6 cellular contexts compared by ENCODE assay signal in genomic region chr1:23802809-23803342, GRCh38. TPM values are rescaled to one million over a fixed set of nuclear protein-coding genes. Genes with fewer than 3 reads are reported as not detected.
A peak's percentile ranks its signal among the peaks of the same experiment; 100 is the strongest.
DNase-seq lines count a peak whose midpoint lies in the region; ATAC-seq, FAIRE-seq and TF ChIP-seq lines count a peak whose summit lies in the region.
"Not testable (repeated sequence)": the region's sequence is repeated elsewhere in the genome, so short reads cannot be mapped to it uniquely, and the experiment has no call there.

No MANE protein-coding gene starts in this region.

- WGBS in HepG2 (ENCODE audit: low lambda C conversion rate): 79% methylated on average over 7 of the region's 7 CpGs

- in situ Hi-C loops in HepG2 (cut with HindIII; ENCODE audit: extremely low pct_ligation_motif_present, low pct_unique_long_range_greater_than_20kb): not testable (repeated sequence)

- intact Hi-C loops in HepG2 (cut with micrococcal nuclease; ENCODE audit: unreplicated experiment): loop anchor here (5.0 kb wide), 1 partner anchor 64 kb away; the partner anchor contains the start of gene FUCA1

- not testable (repeated sequence) for TF ChIP-seq CTCF in HepG2 (CRISPR knock-in tag; IDR thresholded peaks at IDR 0.05); nephron (IDR thresholded peaks at IDR 0.05; ENCODE audit: unreplicated experiment in 3 of 3)

- POLR2A ChIA-PET in CD8-positive, alpha-beta memory T cell (lab: Charles Lee): interaction anchor here (0.5 to 2.9 kb wide), 4 partner anchors 22 to 318 kb away, joined by 3 to 20 read pairs (median 3); partner anchors contain the start of gene HMGCL
- POLR2A ChIA-PET in HepG2 (lab: Yijun Ruan, JAX): interaction anchor here (2.0 to 10.9 kb wide), 6 partner anchors 8 to 114 kb away, joined by 4 to 154 read pairs (median 41); partner anchors contain the start of genes FUCA1, HMGCL, LYPLA2 and PITHD1

- not testable (repeated sequence) for H3K4me2 ChIP-seq in HepG2 (ENCODE audit: low read depth, low read length)

- H3K4me1 Mint-ChIP-seq in CD8-positive, alpha-beta memory T cell: peaks cover 14 to 24% (median 19%) of the 10 kb centered on the region in 3 donors
- peaks cover 16% of the 10 kb centered on the region for H3K4me1 Mint-ChIP-seq in T-helper 2 cell treated with Interferon-gamma antibody and Interleukin-4, amounts not matched to agents 5 μg/mL and 100 μg/mL, for 36 hours (ENCODE audit: low read depth)
- peaks cover 30% of the 10 kb centered on the region for H3K4me1 Mint-ChIP-seq in activated naive CD4-positive, alpha-beta T cell treated with anti-CD3 and anti-CD28 coated beads, Interleukin-2, amount 10 ng/mL, durations not matched to agents 7 days and 5 days
- H3K4me1 Mint-ChIP-seq in nephron: not testable (repeated sequence)
- peaks cover 18% of the 10 kb centered on the region for H3K4me1 Mint-ChIP-seq in stimulated activated effector memory CD8-positive, alpha-beta T cell treated with anti-CD3 and anti-CD28 coated beads, Interleukin-12 subunit alpha, Interleukin-12 subunit beta, amount 100 ng/mL, for 72 hours

- H3K36me3 Mint-ChIP-seq in CD8-positive, alpha-beta memory T cell: peaks cover 0 to 38% (median 9%) of the 10 kb centered on the region in 3 donors
- H3K36me3 Mint-ChIP-seq in T-helper 2 cell treated with Interferon-gamma antibody and Interleukin-4, amounts not matched to agents 5 μg/mL and 100 μg/mL, for 36 hours (ENCODE audit: low read depth): not testable (repeated sequence)
- H3K36me3 Mint-ChIP-seq in activated naive CD4-positive, alpha-beta T cell treated with anti-CD3 and anti-CD28 coated beads, Interleukin-2, amount 10 ng/mL, durations not matched to agents 7 days and 5 days: peaks cover 28% of the 10 kb centered on the region
- H3K36me3 Mint-ChIP-seq in nephron (ENCODE audit: low read depth): peaks cover 38% of the 10 kb centered on the region
- peaks cover 33% of the 10 kb centered on the region for H3K36me3 Mint-ChIP-seq in stimulated activated effector memory CD8-positive, alpha-beta T cell treated with anti-CD3 and anti-CD28 coated beads, Interleukin-12 subunit alpha, Interleukin-12 subunit beta, amount 100 ng/mL, for 72 hours

- peaks cover 20% of the 10 kb centered on the region for H3K4me1 ChIP-seq in CD8-positive, alpha-beta memory T cell (ENCODE audit: insufficient read depth, low read length)
- H3K4me1 ChIP-seq in HepG2 (ENCODE audit: insufficient read depth, low read length): peaks cover 77% of the 10 kb centered on the region

- H3K27ac ChIP-seq in CD8-positive, alpha-beta memory T cell (ENCODE audit: low read depth, low read length): not testable (repeated sequence)
- peak overlapping the region; percentile 95 for H3K27ac ChIP-seq in HepG2 (ENCODE audit: extremely low read length, insufficient read depth, low read length)

- not testable (repeated sequence) for TF ChIP-seq POLR2A in HepG2 (IDR thresholded peaks at IDR 0.05; ENCODE audit: insufficient read depth in 1 of 2, low read depth in 2 of 2, low read length in 2 of 2)

- H3K4me3 ChIP-seq in CD8-positive, alpha-beta memory T cell (ENCODE audit: low read length); HepG2 (replicated peaks in 1 of 3; ENCODE audit: insufficient read depth in 1 of 3, low read depth in 2 of 3, low read length in 3 of 3): not testable (repeated sequence)

- not testable (repeated sequence) for DNase-seq in CD8-positive, alpha-beta memory T cell; T-helper 2 cell treated with Interferon-gamma antibody and Interleukin-4, amounts not matched to agents 5 μg/mL and 100 μg/mL, for 36 hours (ENCODE audit: low spot score); activated naive CD4-positive, alpha-beta T cell treated with anti-CD3 and anti-CD28 coated beads, Interleukin-2, amount 10 ng/mL, durations not matched to agents 7 days and 5 days; HepG2 (ENCODE audit: low spot score); stimulated activated effector memory CD8-positive, alpha-beta T cell treated with anti-CD3 and anti-CD28 coated beads, Interleukin-12 subunit alpha, Interleukin-12 subunit beta, amount 100 ng/mL, for 72 hours (ENCODE audit: low spot score in 2 of 2)

- TF ChIP-seq EP300 in HepG2 (IDR thresholded peaks at IDR 0.05; ENCODE audit: low read depth in 2 of 2, low read length in 2 of 2); HepG2 (CRISPR knock-in tag; IDR thresholded peaks at IDR 0.05; ENCODE audit: borderline replicate concordance): not testable (repeated sequence)

- H3K9ac ChIP-seq in HepG2 (ENCODE audit: insufficient read depth, low read depth, low read length): peak overlapping the region; percentile 10; the same call in 1 of the 2 replicates

- TF ChIP-seq RAD21 in HepG2 (CRISPR knock-in tag; IDR thresholded peaks at IDR 0.05): not testable (repeated sequence)

- H3K4me3 Mint-ChIP-seq in CD8-positive, alpha-beta memory T cell: peak overlapping the region in 3 of 7 donors; percentile 33 to 96 (median 44)
- not testable (repeated sequence) for H3K4me3 Mint-ChIP-seq in T-helper 2 cell treated with Interferon-gamma antibody and Interleukin-4, amounts not matched to agents 5 μg/mL and 100 μg/mL, for 36 hours; stimulated activated effector memory CD8-positive, alpha-beta T cell treated with anti-CD3 and anti-CD28 coated beads, Interleukin-12 subunit alpha, Interleukin-12 subunit beta, amount 100 ng/mL, for 72 hours
- H3K4me3 Mint-ChIP-seq in activated naive CD4-positive, alpha-beta T cell treated with anti-CD3 and anti-CD28 coated beads, Interleukin-2, amount 10 ng/mL, durations not matched to agents 7 days and 5 days: peak overlapping the region; percentile 32
- H3K4me3 Mint-ChIP-seq in nephron: peak overlapping the region; percentile 44 to 92 (median 74)

- not testable (repeated sequence) for FAIRE-seq in HepG2 (lab: Jason Lieb, UNC)

- not testable (repeated sequence) for H3K9me3 Mint-ChIP-seq in CD8-positive, alpha-beta memory T cell; T-helper 2 cell treated with Interferon-gamma antibody and Interleukin-4, amounts not matched to agents 5 μg/mL and 100 μg/mL, for 36 hours; activated naive CD4-positive, alpha-beta T cell treated with anti-CD3 and anti-CD28 coated beads, Interleukin-2, amount 10 ng/mL, durations not matched to agents 7 days and 5 days; nephron; stimulated activated effector memory CD8-positive, alpha-beta T cell treated with anti-CD3 and anti-CD28 coated beads, Interleukin-12 subunit alpha, Interleukin-12 subunit beta, amount 100 ng/mL, for 72 hours

- H2AFZ ChIP-seq in HepG2 (ENCODE audit: low read length): not testable (repeated sequence)

- not testable (repeated sequence) for H3K79me2 ChIP-seq in HepG2 (ENCODE audit: insufficient read depth, low read length)

- CTCF ChIA-PET in CD8-positive, alpha-beta memory T cell (lab: Charles Lee): interaction anchor here (1.4 to 1.5 kb wide), 2 partner anchors 9 to 10 kb away, joined by 4 to 6 read pairs; no protein-coding TSS in a partner anchor
- CTCF ChIA-PET in activated naive CD4-positive, alpha-beta T cell treated with anti-CD3 and anti-CD28 coated beads, Interleukin-2, amount 10 ng/mL, durations not matched to agents 7 days and 5 days (lab: Charles Lee): interaction anchor here (1.1 to 2.1 kb wide), 3 partner anchors 8 to 114 kb away, joined by 3 to 8 read pairs (median 4); no protein-coding TSS in a partner anchor
- CTCF ChIA-PET in HepG2 (lab: Yijun Ruan, JAX; ENCODE audit: low intra/inter-chr PET ratio, low total read pairs): not testable (repeated sequence)

- not testable (repeated sequence) for BruUV-seq in HepG2 (replicated peaks; lab: Mats Ljungman, UMichigan)

- H3K27me3 ChIP-seq in CD8-positive, alpha-beta memory T cell (ENCODE audit: insufficient read depth, low read length, poor library complexity, severe bottlenecking); HepG2 (ENCODE audit: control insufficient read depth in 1 of 2, insufficient read depth in 2 of 2, low read length in 2 of 2): not testable (repeated sequence)

- not testable (repeated sequence) for H3K9me3 ChIP-seq in CD8-positive, alpha-beta memory T cell (ENCODE audit: low read length); HepG2 (ENCODE audit: low read length)

- not testable (repeated sequence) for H3K27me3 Mint-ChIP-seq in CD8-positive, alpha-beta memory T cell; T-helper 2 cell treated with Interferon-gamma antibody and Interleukin-4, amounts not matched to agents 5 μg/mL and 100 μg/mL, for 36 hours (ENCODE audit: low read depth); activated naive CD4-positive, alpha-beta T cell treated with anti-CD3 and anti-CD28 coated beads, Interleukin-2, amount 10 ng/mL, durations not matched to agents 7 days and 5 days; nephron (ENCODE audit: low read depth)

- ATAC-seq in HepG2; stimulated activated effector memory CD8-positive, alpha-beta T cell treated with anti-CD3 and anti-CD28 coated beads, Interleukin-12 subunit alpha, Interleukin-12 subunit beta, amount 100 ng/mL, for 72 hours: not testable (repeated sequence)

- peak overlapping the region in 7 of 8 donors; percentile 17 to 90 (median 77) for H3K27ac Mint-ChIP-seq in CD8-positive, alpha-beta memory T cell
- peak overlapping the region; percentile 28 for H3K27ac Mint-ChIP-seq in T-helper 2 cell treated with Interferon-gamma antibody and Interleukin-4, amounts not matched to agents 5 μg/mL and 100 μg/mL, for 36 hours
- peak overlapping the region; percentile 58 for H3K27ac Mint-ChIP-seq in activated naive CD4-positive, alpha-beta T cell treated with anti-CD3 and anti-CD28 coated beads, Interleukin-2, amount 10 ng/mL, durations not matched to agents 7 days and 5 days
- H3K27ac Mint-ChIP-seq in nephron: not testable (repeated sequence)
- H3K27ac Mint-ChIP-seq in stimulated activated effector memory CD8-positive, alpha-beta T cell treated with anti-CD3 and anti-CD28 coated beads, Interleukin-12 subunit alpha, Interleukin-12 subunit beta, amount 100 ng/mL, for 72 hours: peak overlapping the region; percentile 55

- H3K36me3 ChIP-seq in CD8-positive, alpha-beta memory T cell (ENCODE audit: insufficient read depth, low read length): not testable (repeated sequence)
- H3K36me3 ChIP-seq in HepG2 (replicated peaks in 1 of 2; ENCODE audit: control insufficient read depth in 1 of 2, insufficient read depth in 2 of 2, low read length in 2 of 2): peaks cover under 1 to 11% of the 10 kb centered on the region in 2 experiments; a peak in 4 of 5 replicates

- not testable (repeated sequence) for H4K20me1 ChIP-seq in HepG2 (ENCODE audit: insufficient read depth, low read length)

RNA-seq across cellular contexts. Expression of gene GALE, which starts 2.3 kb away (rescaled TPM):
- 10 to 100 TPM; 50.5 to 55.3 TPM for total RNA-seq in CD8-positive, alpha-beta memory T cell
- 17.2 TPM for polyA plus RNA-seq in CD8-positive, alpha-beta memory T cell
- total RNA-seq in HepG2 (2016; rRNA removed; fragmentation: Illumina TruSeq; extraction: Trizol): 85.2 and 86.6 TPM in 2 replicates
- 19.0 and 24.8 TPM in 2 replicates for total RNA-seq in HepG2 (2016; cell fraction: cytosol; rRNA removed; fragmentation: Illumina TruSeq; extraction: Trizol; ENCODE audit: low read depth)
- 88.8 and 91.0 TPM in 2 replicates for total RNA-seq in HepG2 (2016; cell fraction: insoluble cytoplasmic fraction; rRNA removed; fragmentation: Illumina TruSeq; extraction: Trizol)
- 28.1 and 32.1 TPM in 2 replicates for total RNA-seq in HepG2 (2016; cell fraction: membrane; rRNA removed; fragmentation: Illumina TruSeq; extraction: Trizol)
- total RNA-seq in HepG2 (2016; cell fraction: nucleus; rRNA removed; fragmentation: Illumina TruSeq; extraction: Trizol): 43.6 and 54.4 TPM in 2 replicates
- polyA plus RNA-seq in HepG2 (2011; rRNA removed): 88.4 and 99.0 TPM in 2 replicates
- polyA plus RNA-seq in HepG2 (2011; cell fraction: cytosol; rRNA removed): 95.8 and 105 TPM in 2 replicates
- 168 and 180 TPM in 2 replicates for polyA plus RNA-seq in HepG2 (2011; cell fraction: nucleus; rRNA removed)
- 46.4 and 46.8 TPM in 2 replicates for polyA plus RNA-seq in HepG2 (2012)
- 12.7 and 14.4 TPM in 2 replicates for polyA plus RNA-seq in HepG2 (2016; cell fraction: cytosol; fragmentation: Illumina TruSeq; extraction: Trizol; ENCODE audit: low read depth)
- 75.6 and 81.5 TPM in 2 replicates for polyA plus RNA-seq in HepG2 (2016; cell fraction: insoluble cytoplasmic fraction; fragmentation: Illumina TruSeq; extraction: Trizol; ENCODE audit: low read depth)
- 19.5 and 21.9 TPM in 2 replicates for polyA plus RNA-seq in HepG2 (2016; cell fraction: membrane; fragmentation: Illumina TruSeq; extraction: Trizol; ENCODE audit: low read depth)
- 96.1 and 107 TPM in 2 replicates for polyA plus RNA-seq in HepG2 (2016; cell fraction: nucleus; fragmentation: Illumina TruSeq; extraction: Trizol; ENCODE audit: insufficient read depth, low read depth)
- polyA minus RNA-seq in HepG2 (2011; rRNA and poly(A)+ RNA removed; ENCODE audit: low replicate concordance): 60.0 and 64.5 TPM in 2 replicates
- polyA minus RNA-seq in HepG2 (2011; cell fraction: cytosol; rRNA and poly(A)+ RNA removed): 19.9 and 28.0 TPM in 2 replicates
- polyA minus RNA-seq in HepG2 (2011; cell fraction: nucleus; rRNA and poly(A)+ RNA removed): 31.8 and 36.4 TPM in 2 replicates

RNA-seq across cellular contexts. Expression of gene LYPLA2, which starts 11.9 kb away (rescaled TPM):
- 100 to 1,000 TPM in 1 of 2 experiments, 10 to 100 TPM in 1; 99.9 to 100 TPM for total RNA-seq in CD8-positive, alpha-beta memory T cell
- polyA plus RNA-seq in CD8-positive, alpha-beta memory T cell: 109 TPM
- total RNA-seq in HepG2 (2016; rRNA removed; fragmentation: Illumina TruSeq; extraction: Trizol): 73.2 and 90.3 TPM in 2 replicates
- 20.4 and 23.5 TPM in 2 replicates for total RNA-seq in HepG2 (2016; cell fraction: cytosol; rRNA removed; fragmentation: Illumina TruSeq; extraction: Trizol; ENCODE audit: low read depth)
- total RNA-seq in HepG2 (2016; cell fraction: insoluble cytoplasmic fraction; rRNA removed; fragmentation: Illumina TruSeq; extraction: Trizol): 74.2 and 88.0 TPM in 2 replicates
- total RNA-seq in HepG2 (2016; cell fraction: membrane; rRNA removed; fragmentation: Illumina TruSeq; extraction: Trizol): 42.0 and 50.1 TPM in 2 replicates
- 32.9 and 38.9 TPM in 2 replicates for total RNA-seq in HepG2 (2016; cell fraction: nucleus; rRNA removed; fragmentation: Illumina TruSeq; extraction: Trizol)
- polyA plus RNA-seq in HepG2 (2011; rRNA removed): 72.1 and 96.1 TPM in 2 replicates
- 70.6 and 104 TPM in 2 replicates for polyA plus RNA-seq in HepG2 (2011; cell fraction: cytosol; rRNA removed)
- polyA plus RNA-seq in HepG2 (2011; cell fraction: nucleus; rRNA removed): 134 and 140 TPM in 2 replicates
- 47.7 and 58.7 TPM in 2 replicates for polyA plus RNA-seq in HepG2 (2012)
- 28.9 and 30.0 TPM in 2 replicates for polyA plus RNA-seq in HepG2 (2016; cell fraction: cytosol; fragmentation: Illumina TruSeq; extraction: Trizol; ENCODE audit: low read depth)
- 113 and 115 TPM in 2 replicates for polyA plus RNA-seq in HepG2 (2016; cell fraction: insoluble cytoplasmic fraction; fragmentation: Illumina TruSeq; extraction: Trizol; ENCODE audit: low read depth)
- 43.7 and 45.0 TPM in 2 replicates for polyA plus RNA-seq in HepG2 (2016; cell fraction: membrane; fragmentation: Illumina TruSeq; extraction: Trizol; ENCODE audit: low read depth)
- 67.4 and 74.9 TPM in 2 replicates for polyA plus RNA-seq in HepG2 (2016; cell fraction: nucleus; fragmentation: Illumina TruSeq; extraction: Trizol; ENCODE audit: insufficient read depth, low read depth)
- 58.0 and 75.1 TPM in 2 replicates for polyA minus RNA-seq in HepG2 (2011; rRNA and poly(A)+ RNA removed; ENCODE audit: low replicate concordance)
- polyA minus RNA-seq in HepG2 (2011; cell fraction: cytosol; rRNA and poly(A)+ RNA removed): 39.7 and 48.1 TPM in 2 replicates
- 17.4 and 26.0 TPM in 2 replicates for polyA minus RNA-seq in HepG2 (2011; cell fraction: nucleus; rRNA and poly(A)+ RNA removed)

RNA-seq across cellular contexts. Expression of gene HMGCL, which starts 22.4 kb away (rescaled TPM):
- 10 to 100 TPM; 24.7 to 25.3 TPM for total RNA-seq in CD8-positive, alpha-beta memory T cell
- 28.0 TPM for polyA plus RNA-seq in CD8-positive, alpha-beta memory T cell
- 21.3 and 30.0 TPM in 2 replicates for total RNA-seq in HepG2 (2016; rRNA removed; fragmentation: Illumina TruSeq; extraction: Trizol)
- total RNA-seq in HepG2 (2016; cell fraction: cytosol; rRNA removed; fragmentation: Illumina TruSeq; extraction: Trizol; ENCODE audit: low read depth): 6.9 and 9.1 TPM in 2 replicates
- 23.5 and 29.4 TPM in 2 replicates for total RNA-seq in HepG2 (2016; cell fraction: insoluble cytoplasmic fraction; rRNA removed; fragmentation: Illumina TruSeq; extraction: Trizol)
- 8.9 and 9.2 TPM in 2 replicates for total RNA-seq in HepG2 (2016; cell fraction: membrane; rRNA removed; fragmentation: Illumina TruSeq; extraction: Trizol)
- total RNA-seq in HepG2 (2016; cell fraction: nucleus; rRNA removed; fragmentation: Illumina TruSeq; extraction: Trizol): 10.0 and 12.6 TPM in 2 replicates
- polyA plus RNA-seq in HepG2 (2011; rRNA removed): 41.4 and 48.7 TPM in 2 replicates
- 48.8 and 53.2 TPM in 2 replicates for polyA plus RNA-seq in HepG2 (2011; cell fraction: cytosol; rRNA removed)
- polyA plus RNA-seq in HepG2 (2011; cell fraction: nucleus; rRNA removed): 21.0 and 23.2 TPM in 2 replicates
- 38.1 and 41.7 TPM in 2 replicates for polyA plus RNA-seq in HepG2 (2012)
- 3.6 and 4.1 TPM in 2 replicates for polyA plus RNA-seq in HepG2 (2016; cell fraction: cytosol; fragmentation: Illumina TruSeq; extraction: Trizol; ENCODE audit: low read depth)
- polyA plus RNA-seq in HepG2 (2016; cell fraction: insoluble cytoplasmic fraction; fragmentation: Illumina TruSeq; extraction: Trizol; ENCODE audit: low read depth): 24.4 and 26.5 TPM in 2 replicates
- polyA plus RNA-seq in HepG2 (2016; cell fraction: membrane; fragmentation: Illumina TruSeq; extraction: Trizol; ENCODE audit: low read depth): 5.5 and 6.2 TPM in 2 replicates
- polyA plus RNA-seq in HepG2 (2016; cell fraction: nucleus; fragmentation: Illumina TruSeq; extraction: Trizol; ENCODE audit: insufficient read depth, low read depth): 15.9 and 18.0 TPM in 2 replicates
- polyA minus RNA-seq in HepG2 (2011; rRNA and poly(A)+ RNA removed; ENCODE audit: low replicate concordance): 10.6 and 40.6 TPM in 2 replicates
- polyA minus RNA-seq in HepG2 (2011; cell fraction: cytosol; rRNA and poly(A)+ RNA removed): 14.9 and 18.3 TPM in 2 replicates
- 16.9 and 25.7 TPM in 2 replicates for polyA minus RNA-seq in HepG2 (2011; cell fraction: nucleus; rRNA and poly(A)+ RNA removed)

RNA-seq across cellular contexts. Expression of gene PITHD1, which starts 24.7 kb away (rescaled TPM):
- total RNA-seq in CD8-positive, alpha-beta memory T cell: 100 to 1,000 TPM; 105 TPM
- 68.5 TPM for polyA plus RNA-seq in CD8-positive, alpha-beta memory T cell
- total RNA-seq in HepG2 (2016; rRNA removed; fragmentation: Illumina TruSeq; extraction: Trizol): 37.3 and 44.9 TPM in 2 replicates
- total RNA-seq in HepG2 (2016; cell fraction: cytosol; rRNA removed; fragmentation: Illumina TruSeq; extraction: Trizol; ENCODE audit: low read depth): 6.6 and 7.1 TPM in 2 replicates
- total RNA-seq in HepG2 (2016; cell fraction: insoluble cytoplasmic fraction; rRNA removed; fragmentation: Illumina TruSeq; extraction: Trizol): 39.7 and 44.6 TPM in 2 replicates
- 24.7 and 27.8 TPM in 2 replicates for total RNA-seq in HepG2 (2016; cell fraction: membrane; rRNA removed; fragmentation: Illumina TruSeq; extraction: Trizol)
- total RNA-seq in HepG2 (2016; cell fraction: nucleus; rRNA removed; fragmentation: Illumina TruSeq; extraction: Trizol): 21.3 and 22.5 TPM in 2 replicates
- polyA plus RNA-seq in HepG2 (2011; rRNA removed): 26.6 and 28.0 TPM in 2 replicates
- 17.4 and 25.5 TPM in 2 replicates for polyA plus RNA-seq in HepG2 (2011; cell fraction: cytosol; rRNA removed)
- 12.1 and 20.0 TPM in 2 replicates for polyA plus RNA-seq in HepG2 (2011; cell fraction: nucleus; rRNA removed)
- 25.1 and 29.3 TPM in 2 replicates for polyA plus RNA-seq in HepG2 (2012)
- 6.4 and 7.2 TPM in 2 replicates for polyA plus RNA-seq in HepG2 (2016; cell fraction: cytosol; fragmentation: Illumina TruSeq; extraction: Trizol; ENCODE audit: low read depth)
- 49.7 and 49.8 TPM in 2 replicates for polyA plus RNA-seq in HepG2 (2016; cell fraction: insoluble cytoplasmic fraction; fragmentation: Illumina TruSeq; extraction: Trizol; ENCODE audit: low read depth)
- 20.1 and 20.8 TPM in 2 replicates for polyA plus RNA-seq in HepG2 (2016; cell fraction: membrane; fragmentation: Illumina TruSeq; extraction: Trizol; ENCODE audit: low read depth)
- 41.4 and 42.1 TPM in 2 replicates for polyA plus RNA-seq in HepG2 (2016; cell fraction: nucleus; fragmentation: Illumina TruSeq; extraction: Trizol; ENCODE audit: insufficient read depth, low read depth)
- polyA minus RNA-seq in HepG2 (2011; rRNA and poly(A)+ RNA removed; ENCODE audit: low replicate concordance): 5.1 and 25.2 TPM in 2 replicates
- 3.8 and 5.5 TPM in 2 replicates for polyA minus RNA-seq in HepG2 (2011; cell fraction: cytosol; rRNA and poly(A)+ RNA removed)
- polyA minus RNA-seq in HepG2 (2011; cell fraction: nucleus; rRNA and poly(A)+ RNA removed): 12.1 and 14.0 TPM in 2 replicates

RNA-seq across cellular contexts. Expression of gene ELOA, which starts 59.6 kb away (rescaled TPM):
- 10 to 100 TPM; 64.1 to 69.0 TPM for total RNA-seq in CD8-positive, alpha-beta memory T cell
- polyA plus RNA-seq in CD8-positive, alpha-beta memory T cell: 32.3 TPM
- total RNA-seq in HepG2 (2016; rRNA removed; fragmentation: Illumina TruSeq; extraction: Trizol): 28.5 and 36.3 TPM in 2 replicates
- 7.3 and 7.8 TPM in 2 replicates for total RNA-seq in HepG2 (2016; cell fraction: cytosol; rRNA removed; fragmentation: Illumina TruSeq; extraction: Trizol; ENCODE audit: low read depth)
- 27.5 and 30.2 TPM in 2 replicates for total RNA-seq in HepG2 (2016; cell fraction: insoluble cytoplasmic fraction; rRNA removed; fragmentation: Illumina TruSeq; extraction: Trizol)
- 23.8 and 29.0 TPM in 2 replicates for total RNA-seq in HepG2 (2016; cell fraction: membrane; rRNA removed; fragmentation: Illumina TruSeq; extraction: Trizol)
- 16.4 and 21.2 TPM in 2 replicates for total RNA-seq in HepG2 (2016; cell fraction: nucleus; rRNA removed; fragmentation: Illumina TruSeq; extraction: Trizol)
- polyA plus RNA-seq in HepG2 (2011; rRNA removed): 14.2 and 14.8 TPM in 2 replicates
- polyA plus RNA-seq in HepG2 (2011; cell fraction: cytosol; rRNA removed): 9.6 and 12.3 TPM in 2 replicates
- polyA plus RNA-seq in HepG2 (2011; cell fraction: nucleus; rRNA removed): 10.0 and 12.4 TPM in 2 replicates
- 16.3 and 19.1 TPM in 2 replicates for polyA plus RNA-seq in HepG2 (2012)
- polyA plus RNA-seq in HepG2 (2016; cell fraction: cytosol; fragmentation: Illumina TruSeq; extraction: Trizol; ENCODE audit: low read depth): 11.2 and 13.3 TPM in 2 replicates
- 33.1 and 41.5 TPM in 2 replicates for polyA plus RNA-seq in HepG2 (2016; cell fraction: insoluble cytoplasmic fraction; fragmentation: Illumina TruSeq; extraction: Trizol; ENCODE audit: low read depth)
- 21.3 and 28.9 TPM in 2 replicates for polyA plus RNA-seq in HepG2 (2016; cell fraction: membrane; fragmentation: Illumina TruSeq; extraction: Trizol; ENCODE audit: low read depth)
- 32.1 and 36.1 TPM in 2 replicates for polyA plus RNA-seq in HepG2 (2016; cell fraction: nucleus; fragmentation: Illumina TruSeq; extraction: Trizol; ENCODE audit: insufficient read depth, low read depth)
- 9.7 and 21.5 TPM in 2 replicates for polyA minus RNA-seq in HepG2 (2011; rRNA and poly(A)+ RNA removed; ENCODE audit: low replicate concordance)
- polyA minus RNA-seq in HepG2 (2011; cell fraction: cytosol; rRNA and poly(A)+ RNA removed): 18.6 and 21.7 TPM in 2 replicates
- 12.0 and 20.3 TPM in 2 replicates for polyA minus RNA-seq in HepG2 (2011; cell fraction: nucleus; rRNA and poly(A)+ RNA removed)
